Comparison of ENCODE assay signal across 17 cellular contexts in the genomic region with DNA sequence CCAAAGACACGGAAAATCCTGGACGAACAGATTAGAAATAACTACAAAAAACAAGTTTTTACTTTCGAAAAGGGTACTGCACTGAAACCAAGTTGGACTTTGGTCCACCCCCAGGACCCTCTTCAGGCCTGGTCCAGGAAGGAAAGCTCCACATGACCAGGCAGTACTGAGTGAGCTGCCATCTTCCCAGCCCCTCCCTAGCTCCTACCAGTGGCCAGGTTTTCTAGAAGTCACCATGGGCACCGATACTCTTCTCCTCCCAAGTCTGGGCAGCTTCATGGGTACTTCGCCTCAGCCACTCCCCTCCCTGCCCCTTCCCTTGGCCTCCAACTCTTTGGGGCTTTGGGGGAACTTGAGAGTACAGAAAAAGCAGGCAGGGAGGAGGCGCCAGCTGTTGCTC. TPM values are rescaled to one million over a fixed set of nuclear protein-coding genes. Genes with fewer than 3 reads are reported as not detected.
DNase-seq lines count a peak whose midpoint lies in the region; ATAC-seq, FAIRE-seq and TF ChIP-seq lines count a peak whose summit lies in the region.
"Had no signal": no experiment of that assay in that cellular context is flagged by ENCODE, and none has a peak within 500 bp of the region (broad histone marks: within the 10 kb centered on the region; RNA-seq: fewer than 3 reads in every experiment).

No MANE protein-coding gene starts in this region.

- TF ChIP-seq POLR2A in gastroesophageal sphincter (IDR thresholded peaks at IDR 0.05) (no peak), stomach (IDR thresholded peaks at IDR 0.05) (no peak), GM12892 (IDR thresholded peaks at IDR 0.05; ENCODE audit: low read depth, low read length) (no peak)

- H3K4me1 ChIP-seq in gastroesophageal sphincter (peaks cover 0 to 70% (median 0%) of the 10 kb centered on the region in 3 donors), stomach (peaks cover 15 to 80% (median 24%) of the 10 kb centered on the region in 4 donors)

- no peak for TF ChIP-seq EP300 in gastroesophageal sphincter (IDR thresholded peaks at IDR 0.05)
- TF ChIP-seq EP300 in stomach (IDR thresholded peaks at IDR 0.05) = no peak

- H3K4me1 Mint-ChIP-seq in activated CD4-positive, alpha-beta T cell treated with anti-CD3 and anti-CD28 coated beads, Interleukin-2, amount 10 ng/mL, durations not matched to agents 24 days and 14 days = peaks cover 84% of the 10 kb centered on the region
- H3K4me1 Mint-ChIP-seq in T-cell = peaks cover 92 to 97% (median 96%) of the 10 kb centered on the region in 3 donors

- no peaks in the 10 kb centered on the region for H3K9me3 ChIP-seq in gastroesophageal sphincter
- H3K9me3 ChIP-seq in stomach = no peaks in the 10 kb centered on the region
- H3K9me3 ChIP-seq: A549, MG63, mucosa of descending colon had no signal

- TF ChIP-seq CTCF in gastroesophageal sphincter (IDR thresholded peaks at IDR 0.05) (no peak), stomach (IDR thresholded peaks at IDR 0.05) (no peak)

- CTCF ChIA-PET in T-cell (lab: Charles Lee) = interaction anchor here (0.6 to 4.2 kb wide), 9 partner anchors 15 to 129 kb away, joined by 3 to 25 read pairs (median 5); no protein-coding TSS in a partner anchor

- H3K36me3 ChIP-seq in gastroesophageal sphincter (peaks cover 0 to 73% of the 10 kb centered on the region in 2 donors), stomach (peaks cover 56 to 78% (median 74%) of the 10 kb centered on the region in 4 donors)

- H3K36me3 Mint-ChIP-seq in activated CD4-positive, alpha-beta T cell treated with anti-CD3 and anti-CD28 coated beads, Interleukin-2, amount 10 ng/mL, durations not matched to agents 24 days and 14 days (ENCODE audit: low read depth) = peaks cover 89% of the 10 kb centered on the region
- H3K36me3 Mint-ChIP-seq in T-cell = peaks cover 68% of the 10 kb centered on the region

- H3K4me3 Mint-ChIP-seq in activated CD4-positive, alpha-beta T cell treated with anti-CD3 and anti-CD28 coated beads, Interleukin-2, amount 10 ng/mL, durations not matched to agents 24 days and 14 days = peak overlapping the region; percentile 84
- H3K4me3 Mint-ChIP-seq in T-cell = peak overlapping the region; percentile 69 to 81 (median 69)

- no peaks in the 10 kb centered on the region for H3K9me3 Mint-ChIP-seq in activated CD4-positive, alpha-beta T cell treated with anti-CD3 and anti-CD28 coated beads, Interleukin-2, amount 10 ng/mL, durations not matched to agents 24 days and 14 days
- H3K9me3 Mint-ChIP-seq in T-cell = no peaks in the 10 kb centered on the region

- H3K27ac ChIP-seq in gastroesophageal sphincter (peak overlapping the region in 3 of 4 donors; percentile 38 to 60 (median 54)), stomach (peak overlapping the region in 3 of 5 donors; percentile 50 to 75 (median 59))

- no peak for FAIRE-seq in GM12892 (lab: Jason Lieb, UNC)
- FAIRE-seq: A549, endometrium had no signal

- intact Hi-C loops in activated CD4-positive, alpha-beta T cell treated with anti-CD3 and anti-CD28 coated beads, Interleukin-2, amount 10 ng/mL, durations not matched to agents 24 days and 14 days (cut with micrococcal nuclease) = loop anchor here (2.0 to 5.0 kb wide), 3 partner anchors 29 to 127 kb away; partner anchors contain the start of genes IFFO1 and MRPL51
- intact Hi-C loops in stomach (cut with DNase I; ENCODE audit: low total_unique reads) = loop anchor here (5.0 to 10.0 kb wide), 2 partner anchors 37 to 139 kb away; no protein-coding TSS in a partner anchor

- H3K4me3 ChIP-seq in gastroesophageal sphincter (no peak overlapping the region), stomach (no peak overlapping the region)
- H3K4me3 ChIP-seq: A549, MG63, mucosa of descending colon had no signal

- no peak for ATAC-seq in T-cell (replicated peaks in 1 of 4)
- no peak for ATAC-seq in gastroesophageal sphincter
- ATAC-seq: A549, mucosa of descending colon had no signal

- WGBS in gastroesophageal sphincter (ENCODE audit: low coverage in 1 of 2), 2 donors = 55 to 73% methylated on average over 4 of the region's 6 CpGs
- 73 to 84% (median 79%) methylated on average over 6 of the region's 6 CpGs for WGBS in stomach, 5 donors

- peak; percentile 61 for DNase-seq in activated CD4-positive, alpha-beta T cell treated with anti-CD3 and anti-CD28 coated beads, Interleukin-2, amount 10 ng/mL, durations not matched to agents 24 days and 14 days
- no peak for DNase-seq in activated CD4-positive, alpha-beta T cell treated with anti-CD3 and anti-CD28 coated beads for 48 hours
- DNase-seq in T-cell = no peak
- DNase-seq in stomach = no peak
- no peak for DNase-seq in stimulated activated CD4-positive, alpha-beta T cell treated with anti-CD3 and anti-CD28 coated beads, Interleukin-2, amount 100 ng/mL, for 24 hours
- DNase-seq in GM12892 (ENCODE audit: insufficient read length) = no peak
- DNase-seq in NCI-H1092 (lab: John Stamatoyannopoulos, UW) = no peak
- DNase-seq: islet precursor cell; MG63; mucosa of descending colon; NCI-H2081 treated with DMSO at 0.1 percent for 48 hours; NCI-H774; stimulated activated CD4-positive, alpha-beta T cell treated with anti-CD3 and anti-CD28 coated beads, Interleukin-4, amount 100 ng/mL, for 24 hours; stimulated activated naive CD4-positive, alpha-beta T cell treated with Interleukin-2 at 50 U/mL for 16 hours had no signal

- peak overlapping the region; percentile 97 for H3K27ac Mint-ChIP-seq in activated CD4-positive, alpha-beta T cell treated with anti-CD3 and anti-CD28 coated beads, Interleukin-2, amount 10 ng/mL, durations not matched to agents 24 days and 14 days
- H3K27ac Mint-ChIP-seq in T-cell = peak overlapping the region; percentile 98

- no peaks in the 10 kb centered on the region for H3K27me3 Mint-ChIP-seq in activated CD4-positive, alpha-beta T cell treated with anti-CD3 and anti-CD28 coated beads, Interleukin-2, amount 10 ng/mL, durations not matched to agents 24 days and 14 days
- no peaks in the 10 kb centered on the region for H3K27me3 Mint-ChIP-seq in T-cell

- POLR2A ChIA-PET in T-cell (lab: Charles Lee) = interaction anchor here (0.6 to 1.2 kb wide), 5 partner anchors 11 to 1710 kb away, joined by 3 to 6 read pairs (median 3); partner anchors contain the start of gene TAPBPL (in 1 of the 2)

- no peaks in the 10 kb centered on the region for H3K27me3 ChIP-seq in gastroesophageal sphincter
- no peaks in the 10 kb centered on the region for H3K27me3 ChIP-seq in stomach
- H3K27me3 ChIP-seq: MG63 had no signal

RNA-seq across cellular contexts. Expression of gene VAMP1, which starts 6.6 kb away (rescaled TPM):
- 50.0 and 51.2 TPM in 2 replicates for total RNA-seq in activated CD4-positive, alpha-beta T cell treated with anti-CD3 and anti-CD28 coated beads, Interleukin-2, amount 10 ng/mL, durations not matched to agents 24 days and 14 days
- total RNA-seq in T-cell = 10 to 100 TPM; 64.6 to 92.2 (median 75.8) TPM
- 10 to 100 TPM; 10.5 to 45.5 (median 17.9) TPM for total RNA-seq in gastroesophageal sphincter
- 10 to 100 TPM in 2 of 5 donors, 1 to 10 TPM in 3; 1.2 to 16.5 (median 4.8) TPM for total RNA-seq in stomach
- 1 to 10 TPM in 2 of 3 donors, not detected in 1; 2.6 to 8.9 TPM for polyA plus RNA-seq in stomach
- polyA plus RNA-seq in GM12892 (2012; ENCODE audit: missing spikeins) = 29.2 TPM

RNA-seq across cellular contexts. Expression of gene TAPBPL, which starts 12.0 kb away (rescaled TPM):
- total RNA-seq in activated CD4-positive, alpha-beta T cell treated with anti-CD3 and anti-CD28 coated beads, Interleukin-2, amount 10 ng/mL, durations not matched to agents 24 days and 14 days = 31.9 and 33.0 TPM in 2 replicates
- total RNA-seq in T-cell (10 to 100 TPM; 22.6 to 77.0 (median 60.3) TPM), gastroesophageal sphincter (10 to 100 TPM; 11.6 to 31.3 (median 16.4) TPM), stomach (100 to 1,000 TPM in 1 of 5 donors, 10 to 100 TPM in 4; 15.2 to 115 (median 40.0) TPM)
- polyA plus RNA-seq in stomach = 10 to 100 TPM; 13.0 to 15.3 (median 15.1) TPM
- polyA plus RNA-seq in GM12892 (2012; ENCODE audit: missing spikeins) = 32.1 TPM

RNA-seq across cellular contexts. Expression of gene CD27, which starts 19.1 kb away (rescaled TPM):
- total RNA-seq in activated CD4-positive, alpha-beta T cell treated with anti-CD3 and anti-CD28 coated beads, Interleukin-2, amount 10 ng/mL, durations not matched to agents 24 days and 14 days = 74.0 and 77.7 TPM in 2 replicates
- total RNA-seq in T-cell (100 to 1,000 TPM in 4 of 5 donors, 10 to 100 TPM in 1; 94.0 to 140 (median 138) TPM), gastroesophageal sphincter (under 1 TPM in 2 of 4 donors, not detected in 2; 0.45 to 0.89 TPM), stomach (1 to 10 TPM in 1 of 5 donors, under 1 TPM in 1, not detected in 3; 0.92 to 8.7 TPM)
- polyA plus RNA-seq in stomach = 1 to 10 TPM; 1.7 to 5.8 (median 3.2) TPM
- 82.1 TPM for polyA plus RNA-seq in GM12892 (2012; ENCODE audit: missing spikeins)
- polyA plus RNA-seq: A549 had no signal

RNA-seq across cellular contexts. Expression of gene MRPL51, which starts 29.2 kb away (rescaled TPM):
- total RNA-seq in activated CD4-positive, alpha-beta T cell treated with anti-CD3 and anti-CD28 coated beads, Interleukin-2, amount 10 ng/mL, durations not matched to agents 24 days and 14 days = 277 and 280 TPM in 2 replicates
- total RNA-seq in T-cell = 10 to 100 TPM; 34.3 to 86.6 (median 80.3) TPM
- 10 to 100 TPM; 51.0 to 99.3 (median 66.0) TPM for total RNA-seq in gastroesophageal sphincter
- total RNA-seq in stomach = 100 to 1,000 TPM in 1 of 5 donors, 10 to 100 TPM in 4; 26.8 to 146 (median 50.7) TPM
- 100 to 1,000 TPM; 108 to 143 (median 128) TPM for polyA plus RNA-seq in stomach
- polyA plus RNA-seq in GM12892 (2012; ENCODE audit: missing spikeins) = 194 TPM

RNA-seq across cellular contexts. Expression of gene NCAPD2, which starts 30.0 kb away (rescaled TPM):
- 104 and 106 TPM in 2 replicates for total RNA-seq in activated CD4-positive, alpha-beta T cell treated with anti-CD3 and anti-CD28 coated beads, Interleukin-2, amount 10 ng/mL, durations not matched to agents 24 days and 14 days
- 10 to 100 TPM; 32.8 to 43.8 (median 40.7) TPM for total RNA-seq in T-cell
- total RNA-seq in gastroesophageal sphincter = 10 to 100 TPM; 21.2 to 28.0 (median 24.8) TPM
- total RNA-seq in stomach = 100 to 1,000 TPM in 1 of 5 donors, 10 to 100 TPM in 4; 15.4 to 105 (median 17.9) TPM
- polyA plus RNA-seq in stomach = 10 to 100 TPM in 1 of 3 donors, 1 to 10 TPM in 2; 8.3 to 18.3 (median 9.7) TPM
- 46.3 TPM for polyA plus RNA-seq in GM12892 (2012; ENCODE audit: missing spikeins)
